Comparison of ENCODE assay signal across 24 cellular contexts in genomic region chr12:131754184-131754583, GRCh38. TPM values are rescaled to one million over a fixed set of nuclear protein-coding genes. Genes with fewer than 3 reads are reported as not detected.
DNase-seq lines count a peak whose midpoint lies in the region; ATAC-seq and TF ChIP-seq lines count a peak whose summit lies in the region.
"Had no signal": no experiment of that assay in that cellular context is flagged by ENCODE, and none has a peak within 500 bp of the region (broad histone marks: within the 10 kb centered on the region; RNA-seq: fewer than 3 reads in every experiment).

No MANE protein-coding gene starts in this region.

- DNase-seq in activated T-cell treated with anti-CD3 and anti-CD28 coated beads, Interleukin-2, amount 50 U/mL, for 24 hours: peak; percentile 7
- no peak for DNase-seq in activated T-cell treated with anti-CD3 and anti-CD28 coated beads, Interleukin-2, amount 50 U/mL, for 4 hours
- DNase-seq in GM23338 (ENCODE audit: low spot score) (no peak), endodermal cell (peak; percentile 36), osteoblast (ENCODE audit: insufficient read length, low spot score, missing footprints) (peak; percentile 17), NCI-H226 (no peak)
- DNase-seq: 8988T; ACHN; AML-193; BE2C; CD4-positive, alpha-beta T cell; CD8-positive, alpha-beta memory T cell; DMS 273 treated with DMSO at 0.1 percent for 48 hours; DMS79; EL; GDM1; GM23248 had no signal

- ATAC-seq in activated T-cell treated with anti-CD3 and anti-CD28 coated beads, Interleukin-2, amount 50 U/mL, for 4 hours: no peak
- no peak for ATAC-seq in GM23338
- no peak for ATAC-seq in HG03432 (IDR thresholded peaks at IDR 0.05; ENCODE audit: unreplicated experiment)
- ATAC-seq: A549, GM12878, HCT116 had no signal

- no peak for TF ChIP-seq CTCF in GM23338 (conservative IDR thresholded peaks at IDR 0.05; ENCODE audit: low read depth in 2 of 2)
- no peak for TF ChIP-seq CTCF in endodermal cell (conservative IDR thresholded peaks at IDR 0.05)
- TF ChIP-seq CTCF in osteoblast (IDR thresholded peaks at IDR 0.05; ENCODE audit: extremely low read depth, low read depth, low read length): no peak

- H3K79me2 ChIP-seq in GM23338 (replicated peaks; ENCODE audit: insufficient read depth) (peaks cover 15% of the 10 kb centered on the region; the same call in 1 of the 2 replicates), osteoblast (ENCODE audit: insufficient read depth, low read length) (peaks cover 20% of the 10 kb centered on the region)

- H4K20me1 ChIP-seq in GM23338 (replicated peaks; ENCODE audit: insufficient read depth) (peaks cover 6% of the 10 kb centered on the region), osteoblast (ENCODE audit: insufficient read depth, low read length) (no peaks in the 10 kb centered on the region)

- peak overlapping the region; percentile 72; the same call in 1 of the 2 replicates for H3K27ac ChIP-seq in GM23338 (ENCODE audit: low read depth)
- H3K27ac ChIP-seq in endodermal cell (ENCODE audit: low read depth, low read length): no peak overlapping the region
- H3K27ac ChIP-seq in osteoblast (ENCODE audit: low read depth, low read length): no peak overlapping the region
- H3K27ac ChIP-seq: A549; BLaER1 treated with 17β-estradiol and CSF1 and Interleukin-3, amounts not matched to agents 10 nM and 100 nM; GM23248 had no signal

- H3K27me3 Mint-ChIP-seq in activated T-cell treated with anti-CD3 and anti-CD28 coated beads, Interleukin-2, amount 50 U/mL, for 24 hours: no peaks in the 10 kb centered on the region
- no peaks in the 10 kb centered on the region for H3K27me3 Mint-ChIP-seq in activated T-cell treated with anti-CD3 and anti-CD28 coated beads, Interleukin-2, amount 50 U/mL, for 4 hours (ENCODE audit: low read depth)
- H3K27me3 Mint-ChIP-seq in GM23338 (ENCODE audit: insufficient read depth, low read depth, poor library complexity): peaks cover 11% of the 10 kb centered on the region
- no peaks in the 10 kb centered on the region for H3K27me3 Mint-ChIP-seq in endodermal cell (ENCODE audit: insufficient read depth)
- H3K27me3 Mint-ChIP-seq: CD4-positive, alpha-beta T cell; CD8-positive, alpha-beta memory T cell had no signal

- H3K4me1 Mint-ChIP-seq in activated T-cell treated with anti-CD3 and anti-CD28 coated beads, Interleukin-2, amount 50 U/mL, for 24 hours (ENCODE audit: low read depth): peaks cover 3% of the 10 kb centered on the region
- H3K4me1 Mint-ChIP-seq in activated T-cell treated with anti-CD3 and anti-CD28 coated beads, Interleukin-2, amount 50 U/mL, for 4 hours (ENCODE audit: low read depth): peaks cover 3% of the 10 kb centered on the region
- H3K4me1 Mint-ChIP-seq in GM23338 (peaks cover 37% of the 10 kb centered on the region), endodermal cell (no peaks in the 10 kb centered on the region)
- H3K4me1 Mint-ChIP-seq: CD14-positive monocyte had no signal

- H3K9ac ChIP-seq in endodermal cell (ENCODE audit: extremely low read depth, low read length, poor library complexity, severe bottlenecking): no peak overlapping the region
- H3K9ac ChIP-seq: BLaER1 treated with 17β-estradiol and CSF1 and Interleukin-3, amounts not matched to agents 10 nM and 100 nM; GM23248 had no signal

- peaks cover 11% of the 10 kb centered on the region; the same call in 1 of the 2 replicates for H3F3A ChIP-seq in GM23338 (replicated peaks; ENCODE audit: low read depth)

- peaks cover 97% of the 10 kb centered on the region for H3K36me3 Mint-ChIP-seq in activated T-cell treated with anti-CD3 and anti-CD28 coated beads, Interleukin-2, amount 50 U/mL, for 24 hours (ENCODE audit: low read depth)
- H3K36me3 Mint-ChIP-seq in activated T-cell treated with anti-CD3 and anti-CD28 coated beads, Interleukin-2, amount 50 U/mL, for 4 hours (ENCODE audit: insufficient read depth): peaks cover 57% of the 10 kb centered on the region
- H3K36me3 Mint-ChIP-seq in GM23338 (ENCODE audit: low read depth) (peaks cover 79% of the 10 kb centered on the region), endodermal cell (ENCODE audit: low read depth) (peaks cover 87% of the 10 kb centered on the region)

- H3K9me2 ChIP-seq in GM23338 (ENCODE audit: insufficient read depth): no peaks in the 10 kb centered on the region

- H3K4me1 ChIP-seq in GM23338 (ENCODE audit: insufficient read depth) (peaks cover 9% of the 10 kb centered on the region), endodermal cell (ENCODE audit: control insufficient read depth, insufficient read depth, low read length) (no peaks in the 10 kb centered on the region), osteoblast (ENCODE audit: insufficient read depth, low read length) (no peaks in the 10 kb centered on the region)
- H3K4me1 ChIP-seq: A549; BLaER1 treated with 17β-estradiol and CSF1 and Interleukin-3, amounts not matched to agents 10 nM and 100 nM had no signal

- H3K4me3 Mint-ChIP-seq in activated T-cell treated with anti-CD3 and anti-CD28 coated beads, Interleukin-2, amount 50 U/mL, for 24 hours: no peak overlapping the region
- H3K4me3 Mint-ChIP-seq in activated T-cell treated with anti-CD3 and anti-CD28 coated beads, Interleukin-2, amount 50 U/mL, for 4 hours: no peak overlapping the region
- H3K4me3 Mint-ChIP-seq in GM23338: no peak overlapping the region
- no peak overlapping the region for H3K4me3 Mint-ChIP-seq in endodermal cell
- H3K4me3 Mint-ChIP-seq: CD14-positive monocyte; CD4-positive, alpha-beta T cell; CD8-positive, alpha-beta memory T cell had no signal

- no peak overlapping the region for H3K27ac Mint-ChIP-seq in activated T-cell treated with anti-CD3 and anti-CD28 coated beads, Interleukin-2, amount 50 U/mL, for 24 hours
- no peak overlapping the region for H3K27ac Mint-ChIP-seq in GM23338
- H3K27ac Mint-ChIP-seq in endodermal cell: no peak overlapping the region
- H3K27ac Mint-ChIP-seq: CD14-positive monocyte; CD4-positive, alpha-beta T cell had no signal

- H3K36me3 ChIP-seq in GM23338 (ENCODE audit: insufficient read depth) (peaks cover 51% of the 10 kb centered on the region), endodermal cell (ENCODE audit: control insufficient read depth, insufficient read depth, low read length) (peaks cover 95% of the 10 kb centered on the region), osteoblast (ENCODE audit: insufficient read depth, low read length) (peaks cover 58% of the 10 kb centered on the region)

- no peak overlapping the region for H2AFZ ChIP-seq in GM23338
- H2AFZ ChIP-seq in osteoblast (ENCODE audit: low read length): no peak overlapping the region
- H2AFZ ChIP-seq: GM23248 had no signal

- H3K4me2 ChIP-seq in GM23338 (no peak overlapping the region), osteoblast (ENCODE audit: insufficient read depth, low read length) (no peak overlapping the region)
- H3K4me2 ChIP-seq: A549; BLaER1 treated with 17β-estradiol and CSF1 and Interleukin-3, amounts not matched to agents 10 nM and 100 nM had no signal

- no peaks in the 10 kb centered on the region for H3K9me3 Mint-ChIP-seq in activated T-cell treated with anti-CD3 and anti-CD28 coated beads, Interleukin-2, amount 50 U/mL, for 24 hours
- no peaks in the 10 kb centered on the region for H3K9me3 Mint-ChIP-seq in activated T-cell treated with anti-CD3 and anti-CD28 coated beads, Interleukin-2, amount 50 U/mL, for 4 hours
- H3K9me3 Mint-ChIP-seq in GM23338: no peaks in the 10 kb centered on the region
- peaks cover 3% of the 10 kb centered on the region for H3K9me3 Mint-ChIP-seq in endodermal cell
- H3K9me3 Mint-ChIP-seq: CD4-positive, alpha-beta T cell; CD8-positive, alpha-beta memory T cell; H9 had no signal

- peaks cover 13% of the 10 kb centered on the region for H3K9me3 ChIP-seq in endodermal cell (ENCODE audit: control insufficient read depth, low read length)
- no peaks in the 10 kb centered on the region for H3K9me3 ChIP-seq in osteoblast (ENCODE audit: low read depth, low read length)
- H3K9me3 ChIP-seq: A549; BE2C; BLaER1 treated with 17β-estradiol and CSF1 and Interleukin-3, amounts not matched to agents 10 nM and 100 nM had no signal

- no peaks in the 10 kb centered on the region for H3K27me3 ChIP-seq in GM23338 (ENCODE audit: insufficient read depth)
- no peaks in the 10 kb centered on the region for H3K27me3 ChIP-seq in endodermal cell (ENCODE audit: control insufficient read depth, insufficient read depth, low read length, poor library complexity, severe bottlenecking)
- H3K27me3 ChIP-seq in osteoblast (ENCODE audit: insufficient read depth, low read length): no peaks in the 10 kb centered on the region
- H3K27me3 ChIP-seq: BE2C; BLaER1 treated with 17β-estradiol and CSF1 and Interleukin-3, amounts not matched to agents 10 nM and 100 nM had no signal

- 94 to 98% methylated on average over 3 to 16 of the region's 17 CpGs for WGBS in endodermal cell (ENCODE audit: insufficient coverage in 1 of 2, insufficient read length in 1 of 2), 2 experiments

- H3K4me3 ChIP-seq in GM23338 (no peak overlapping the region), endodermal cell (ENCODE audit: low read length) (no peak overlapping the region), osteoblast (ENCODE audit: insufficient read depth, low read length) (no peak overlapping the region)
- H3K4me3 ChIP-seq: A549; BLaER1 treated with 17β-estradiol and CSF1 and Interleukin-3, amounts not matched to agents 10 nM and 100 nM; GM12878; GM23248 had no signal

RNA-seq across cellular contexts. Expression of gene SFSWAP, which starts 43.3 kb away (rescaled TPM):
- 10 to 100 TPM; 72.4 to 77.8 (median 76.7) TPM for total RNA-seq in activated T-cell treated with anti-CD3 and anti-CD28 coated beads, Interleukin-2, amount 50 U/mL, for 4 hours
- total RNA-seq in GM23338 (2014; rRNA removed; shearing (Covaris generic)): 36.2 and 41.0 TPM in 2 replicates
- 49.0 and 49.8 TPM in 2 replicates for polyA plus RNA-seq in GM23338 (2016; fragmentation: Nextera tagmentation; extraction: Ambion mirVana)
- total RNA-seq in endodermal cell (10 to 100 TPM; 50.0 to 52.3 TPM), osteoblast (30.1 and 31.1 TPM in 2 replicates)
- 50.9 TPM for polyA plus RNA-seq in endodermal cell (2013, experiment 1 of 2)
- 45.1 TPM for polyA plus RNA-seq in endodermal cell (2013, experiment 2 of 2)

Comparison
In these comparisons a context has a peak if more than half of its experiments do, and no peak if none do; other contexts are left out.
1. DNase-seq: peak in activated T-cell treated with anti-CD3 and anti-CD28 coated beads, Interleukin-2, amount 50 U/mL, for 24 hours (single experiment), endodermal cell (single experiment) and osteoblast (single experiment); none in activated T-cell treated with anti-CD3 and anti-CD28 coated beads, Interleukin-2, amount 50 U/mL, for 4 hours (single experiment), GM23338 (single experiment) and NCI-H226 (single experiment).